21 cellular contexts compared by ENCODE assay signal in the genomic region with DNA sequence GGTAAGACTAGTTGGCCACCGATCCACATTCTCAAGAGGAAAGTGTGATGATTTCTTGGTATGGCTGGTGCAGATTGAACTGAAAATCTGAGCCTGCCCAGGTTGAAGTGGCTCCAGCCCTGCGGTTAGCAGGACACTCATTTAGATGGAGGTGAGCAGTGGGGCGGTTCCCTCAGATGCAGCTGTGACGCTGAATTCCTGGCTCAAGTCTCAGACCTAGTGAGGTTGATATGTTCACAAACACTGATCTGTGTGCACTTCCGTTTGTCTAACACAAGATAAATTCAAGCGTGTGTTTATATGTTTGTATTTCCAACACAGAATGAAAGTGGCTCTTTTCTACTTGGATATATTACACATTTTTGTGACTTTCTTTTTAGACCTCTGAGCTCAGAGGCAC.
DNase-seq lines count a peak whose midpoint lies in the region; ATAC-seq and TF ChIP-seq lines count a peak whose summit lies in the region.
"Had no signal": no experiment of that assay in that cellular context is flagged by ENCODE, and none has a peak within 500 bp of the region (broad histone marks: within the 10 kb centered on the region; RNA-seq: fewer than 3 reads in every experiment).

No MANE protein-coding gene starts in this region.

- no peaks in the 10 kb centered on the region for H3K9me3 ChIP-seq in lower lobe of right lung
- no peaks in the 10 kb centered on the region for H3K9me3 ChIP-seq in uterus
- H3K9me3 ChIP-seq: esophagus squamous epithelium, gastrocnemius medialis had no signal

- no peak for TF ChIP-seq CTCF in lower lobe of right lung (IDR thresholded peaks at IDR 0.05)
- no peak for TF ChIP-seq CTCF in uterus (IDR thresholded peaks at IDR 0.05)

- no peaks in the 10 kb centered on the region for H3K27me3 ChIP-seq in lower lobe of right lung (ENCODE audit: low read depth)
- H3K27me3 ChIP-seq in uterus, result no peaks in the 10 kb centered on the region

- TF ChIP-seq POLR2A in uterus (IDR thresholded peaks at IDR 0.05), result no peak

- H3K27ac Mint-ChIP-seq in stimulated activated naive CD8-positive, alpha-beta T cell treated with anti-CD3 and anti-CD28 coated beads, Interleukin-15, amount 100 ng/mL, for 72 hours, result no peak overlapping the region
- H3K27ac Mint-ChIP-seq: activated CD4-positive, alpha-beta T cell treated with anti-CD3 and anti-CD28 coated beads, Interleukin-2, amount 10 ng/mL, durations not matched to agents 7 days and 5 days; activated naive CD4-positive, alpha-beta T cell treated with anti-CD3 and anti-CD28 coated beads, Interleukin-2, amount 50 U/mL, for 24 hours; activated T-helper 17 cell treated with anti-CD3 and anti-CD28 coated beads, Interleukin-2, amount 50 U/mL, for 72 hours; B cell had no signal

- ATAC-seq in lower lobe of right lung, result peak; percentile 61 to 81
- ATAC-seq in stimulated activated naive CD8-positive, alpha-beta T cell treated with anti-CD3 and anti-CD28 coated beads, Interleukin-15, amount 100 ng/mL, for 72 hours, result no peak
- ATAC-seq: activated T-helper 17 cell treated with anti-CD3 and anti-CD28 coated beads, Interleukin-2, amount 50 U/mL, for 72 hours; gastrocnemius medialis; Panc1 had no signal

- no peaks in the 10 kb centered on the region for H3K36me3 ChIP-seq in lower lobe of right lung
- no peaks in the 10 kb centered on the region for H3K36me3 ChIP-seq in uterus
- H3K36me3 ChIP-seq: esophagus squamous epithelium, gastrocnemius medialis had no signal

- H3K4me1 ChIP-seq in lower lobe of right lung (peaks cover 18% of the 10 kb centered on the region), uterus (peaks cover 0 to 6% of the 10 kb centered on the region in 2 donors)

- DNase-seq in activated CD8-positive, alpha-beta memory T cell treated with anti-CD3 and anti-CD28 coated beads, Interleukin-2, amount 50 U/mL, for 48 hours, result peak; percentile 2
- DNase-seq in activated CD8-positive, alpha-beta memory T cell treated with anti-CD3 and anti-CD28 coated beads, Interleukin-2, amount 50 U/mL, for 4 hours, result no peak
- DNase-seq in NCI-H774 (lab: John Stamatoyannopoulos, UW) (peak; percentile 70), lower lobe of right lung (no peak), uterus (no peak), pons (ENCODE audit: low spot score) (no peak), GDM1 (lab: John Stamatoyannopoulos, UW) (no peak)
- DNase-seq in stimulated activated naive CD8-positive, alpha-beta T cell treated with anti-CD3 and anti-CD28 coated beads, Interleukin-15, amount 100 ng/mL, for 72 hours, result no peak
- DNase-seq: activated CD4-positive, alpha-beta T cell treated with anti-CD3 and anti-CD28 coated beads, Interleukin-2, amount 10 ng/mL, durations not matched to agents 7 days and 5 days; aorta; esophagus squamous epithelium; gastrocnemius medialis; HCEC 1CT; hippocampal formation; Karpas-422 had no signal

- H3K27ac ChIP-seq in lower lobe of right lung (no peak overlapping the region), uterus (peak overlapping the region; percentile 57 to 75)
- H3K27ac ChIP-seq: esophagus squamous epithelium, gastrocnemius medialis, HL-60 had no signal

- H3K4me1 Mint-ChIP-seq in stimulated activated naive CD8-positive, alpha-beta T cell treated with anti-CD3 and anti-CD28 coated beads, Interleukin-15, amount 100 ng/mL, for 72 hours, result no peaks in the 10 kb centered on the region
- H3K4me1 Mint-ChIP-seq: activated CD4-positive, alpha-beta T cell treated with anti-CD3 and anti-CD28 coated beads, Interleukin-2, amount 10 ng/mL, durations not matched to agents 7 days and 5 days; activated naive CD4-positive, alpha-beta T cell treated with anti-CD3 and anti-CD28 coated beads, Interleukin-2, amount 50 U/mL, for 24 hours; activated T-helper 17 cell treated with anti-CD3 and anti-CD28 coated beads, Interleukin-2, amount 50 U/mL, for 72 hours; B cell had no signal

- intact Hi-C loops in lower lobe of right lung (cut with DNase I), result no loop called here
- intact Hi-C loops in uterus (cut with DNase I; ENCODE audit: low total_unique reads), result no loop called here

- peaks cover 34% of the 10 kb centered on the region for H3K27me3 Mint-ChIP-seq in stimulated activated naive CD8-positive, alpha-beta T cell treated with anti-CD3 and anti-CD28 coated beads, Interleukin-15, amount 100 ng/mL, for 72 hours
- H3K27me3 Mint-ChIP-seq: B cell had no signal

- H3K9me3 Mint-ChIP-seq in stimulated activated naive CD8-positive, alpha-beta T cell treated with anti-CD3 and anti-CD28 coated beads, Interleukin-15, amount 100 ng/mL, for 72 hours, result peaks cover 0 to 4% of the 10 kb centered on the region in 2 donors
- H3K9me3 Mint-ChIP-seq: activated CD4-positive, alpha-beta T cell treated with anti-CD3 and anti-CD28 coated beads, Interleukin-2, amount 10 ng/mL, durations not matched to agents 7 days and 5 days; activated naive CD4-positive, alpha-beta T cell treated with anti-CD3 and anti-CD28 coated beads, Interleukin-2, amount 50 U/mL, for 24 hours; activated T-helper 17 cell treated with anti-CD3 and anti-CD28 coated beads, Interleukin-2, amount 50 U/mL, for 72 hours had no signal

- no peak overlapping the region for H3K4me3 Mint-ChIP-seq in stimulated activated naive CD8-positive, alpha-beta T cell treated with anti-CD3 and anti-CD28 coated beads, Interleukin-15, amount 100 ng/mL, for 72 hours
- H3K4me3 Mint-ChIP-seq: activated CD4-positive, alpha-beta T cell treated with anti-CD3 and anti-CD28 coated beads, Interleukin-2, amount 10 ng/mL, durations not matched to agents 7 days and 5 days; activated naive CD4-positive, alpha-beta T cell treated with anti-CD3 and anti-CD28 coated beads, Interleukin-2, amount 50 U/mL, for 24 hours; activated T-helper 17 cell treated with anti-CD3 and anti-CD28 coated beads, Interleukin-2, amount 50 U/mL, for 72 hours; B cell had no signal

- no peak overlapping the region for H3K4me3 ChIP-seq in lower lobe of right lung
- no peak overlapping the region for H3K4me3 ChIP-seq in uterus
- H3K4me3 ChIP-seq: esophagus squamous epithelium, gastrocnemius medialis, smooth muscle cell had no signal

Comparison
In these comparisons a context has a peak if more than half of its experiments do, and no peak if none do; other contexts are left out.
1. DNase-seq: peak in activated CD8-positive, alpha-beta memory T cell treated with anti-CD3 and anti-CD28 coated beads, Interleukin-2, amount 50 U/mL, for 48 hours (single experiment) and NCI-H774 (single experiment); none in activated CD8-positive, alpha-beta memory T cell treated with anti-CD3 and anti-CD28 coated beads, Interleukin-2, amount 50 U/mL, for 4 hours (single experiment), lower lobe of right lung (single experiment), uterus (0 of 2), pons (single experiment), GDM1 (single experiment) and stimulated activated naive CD8-positive, alpha-beta T cell treated with anti-CD3 and anti-CD28 coated beads, Interleukin-15, amount 100 ng/mL, for 72 hours (0 of 2).